In the genomic region with DNA sequence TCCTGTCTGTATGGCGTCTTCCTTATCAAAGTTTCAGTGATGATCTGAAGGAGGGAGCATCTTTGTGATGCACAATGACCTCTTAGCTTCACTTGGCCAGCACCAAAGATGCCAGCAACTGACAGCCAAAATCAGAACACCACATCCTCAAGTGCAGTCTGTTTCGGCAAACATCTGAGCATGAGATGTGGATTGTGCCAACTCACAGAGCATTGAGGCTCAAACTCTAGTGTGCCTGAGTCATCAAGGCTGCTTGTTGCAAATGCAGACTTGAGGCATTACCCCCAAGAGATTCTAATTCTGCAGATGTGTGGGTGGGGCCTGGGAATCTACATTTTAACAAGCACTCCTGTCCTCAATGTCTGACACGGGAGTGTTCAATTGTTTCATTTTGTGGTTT, we compare ENCODE assay signal across 25 cellular contexts. TPM values are rescaled to one million over a fixed set of nuclear protein-coding genes. Genes with fewer than 3 reads are reported as not detected.
DNase-seq lines count a peak whose midpoint lies in the region; ATAC-seq and TF ChIP-seq lines count a peak whose summit lies in the region.
"Had no signal": no experiment of that assay in that cellular context is flagged by ENCODE, and none has a peak within 500 bp of the region (broad histone marks: within the 10 kb centered on the region; RNA-seq: fewer than 3 reads in every experiment).

No MANE protein-coding gene starts in this region.

- H3K36me3 ChIP-seq in brain microvascular endothelial cell (replicated peaks) (no peaks in the 10 kb centered on the region), thyroid gland (no peaks in the 10 kb centered on the region)
- H3K36me3 ChIP-seq: gastrocnemius medialis, SJCRH30 had no signal

- in situ Hi-C loops in brain microvascular endothelial cell (cut with HindIII; ENCODE audit: low pct_ligation_motif_present, low sequenced_read_pairs) = no loop called here

- no peak for ATAC-seq in GM18868 (IDR thresholded peaks at IDR 0.05; ENCODE audit: unreplicated experiment)
- ATAC-seq: gastrocnemius medialis, left lobe of liver, T-cell had no signal

- peaks cover 16 to 20% of the 10 kb centered on the region in 2 donors for H3K4me1 ChIP-seq in thyroid gland
- H3K4me1 ChIP-seq: gastrocnemius medialis, SJCRH30 had no signal

- TF ChIP-seq CTCF in brain microvascular endothelial cell (IDR thresholded peaks at IDR 0.05; ENCODE audit: low read depth, low read length, missing control alignments) (no peak), foreskin fibroblast (IDR thresholded peaks at IDR 0.05; ENCODE audit: low read depth, low read length) (no peak), thyroid gland (IDR thresholded peaks at IDR 0.05) (no peak)

- intact Hi-C loops in thyroid gland (cut with DNase I) = no loop called here

- H3K4me3 ChIP-seq in brain microvascular endothelial cell (ENCODE audit: low read depth, low read length) (no peak overlapping the region), foreskin fibroblast (ENCODE audit: low read depth in 1 of 2, low read length in 2 of 2) (no peak overlapping the region), thyroid gland (replicated peaks in 1 of 3) (no peak overlapping the region)
- H3K4me3 ChIP-seq: gastrocnemius medialis, hepatocyte, SJCRH30, suprapubic skin had no signal

- peak; percentile 54 for DNase-seq in GM03348 (ENCODE audit: low spot score)
- DNase-seq in brain microvascular endothelial cell = peak; percentile 42
- peak; percentile 39 to 62 for DNase-seq in foreskin fibroblast
- DNase-seq in thyroid gland = peak; percentile 28 to 54
- no peak for DNase-seq in NCI-H2107 (lab: John Stamatoyannopoulos, UW)
- DNase-seq in activated T-cell treated with anti-CD3 and anti-CD28 coated beads, Interleukin-2, amount 50 U/mL, for 1 hour = no peak
- DNase-seq: activated CD4-positive, alpha-beta T cell treated with anti-CD3 and anti-CD28 coated beads for 1 hour; activated CD8-positive, alpha-beta memory T cell treated with anti-CD3 and anti-CD28 coated beads for 24 hours; activated naive CD4-positive, alpha-beta T cell; activated T-cell treated with anti-CD3 and anti-CD28 coated beads, Interleukin-2, amount 50 U/mL, for 24 hours; amygdala; CD4-positive, CD25-positive, alpha-beta regulatory T cell; central memory CD4-positive, alpha-beta T cell; gastrocnemius medialis; HFFc6; mesendoderm; MM.1S; NCI-H1436; NCI-H526; SJCRH30; T-cell had no signal

- TF ChIP-seq POLR2A in thyroid gland (IDR thresholded peaks at IDR 0.05) = no peak

- H3K9me3 ChIP-seq in thyroid gland = no peaks in the 10 kb centered on the region
- H3K9me3 ChIP-seq: gastrocnemius medialis, SJCRH30, suprapubic skin had no signal

- H3K27me3 ChIP-seq in brain microvascular endothelial cell (replicated peaks) (no peaks in the 10 kb centered on the region), thyroid gland (no peaks in the 10 kb centered on the region)
- H3K27me3 ChIP-seq: gastrocnemius medialis, hepatocyte, SJCRH30, suprapubic skin had no signal

- 64 to 86% methylated on average over 3 of the region's 3 CpGs for WGBS in thyroid gland, 2 donors

- H3K27ac ChIP-seq in brain microvascular endothelial cell = no peak overlapping the region
- H3K27ac ChIP-seq in thyroid gland = no peak overlapping the region
- H3K27ac ChIP-seq: gastrocnemius medialis, hepatocyte, SJCRH30, suprapubic skin had no signal

RNA-seq across cellular contexts. Expression of gene ABHD5, which starts 35.8 kb away (rescaled TPM):
- 10 to 100 TPM; 33.1 to 45.4 (median 36.6) TPM for total RNA-seq in thyroid gland

Comparison
In these comparisons a context has a peak if more than half of its experiments do, and no peak if none do; other contexts are left out.
1. DNase-seq: peak in GM03348 (single experiment), brain microvascular endothelial cell (single experiment), foreskin fibroblast (2 of 2) and thyroid gland (2 of 2); none in NCI-H2107 (single experiment) and activated T-cell treated with anti-CD3 and anti-CD28 coated beads, Interleukin-2, amount 50 U/mL, for 1 hour (single experiment).